Comparison of ENCODE assay signal across 9 cellular contexts in genomic region chr1:203797216-203797615, GRCh38. TPM values are rescaled to one million over a fixed set of nuclear protein-coding genes. Genes with fewer than 3 reads are reported as not detected.
DNase-seq lines count a peak whose midpoint lies in the region; ATAC-seq and TF ChIP-seq lines count a peak whose summit lies in the region.
"Had no signal": no experiment of that assay in that cellular context is flagged by ENCODE, and none has a peak within 500 bp of the region (broad histone marks: within the 10 kb centered on the region; RNA-seq: fewer than 3 reads in every experiment).

No MANE protein-coding gene starts in this region.

- BruUV-seq in HCT116 (replicated peaks; lab: Mats Ljungman, UMichigan): no TSS peak

- peak overlapping the region; percentile 98 for H3K27ac Mint-ChIP-seq in T-helper 17 cell

- no peak overlapping the region for H3K23ac ChIP-seq in neuronal stem cell (ENCODE audit: low read depth, low read length, poor library complexity)

- peaks cover 41% of the 10 kb centered on the region for H3K4me1 Mint-ChIP-seq in T-helper 17 cell

- H2BK120ac ChIP-seq in neuronal stem cell (ENCODE audit: low read depth, low read length): no peak overlapping the region

- no peak for TF ChIP-seq RAD21 in HCT116 (IDR thresholded peaks at IDR 0.05; ENCODE audit: low read depth)

- POLR2A ChIA-PET in HCT116 (lab: Charles Lee): no interaction called here

- H2BK5ac ChIP-seq in neuronal stem cell (ENCODE audit: low read length): no peak overlapping the region

- no peak overlapping the region for H4K8ac ChIP-seq in neuronal stem cell (ENCODE audit: low read depth, low read length)

- WGBS in neuronal stem cell (ENCODE audit: extremely low coverage in 2 of 2, insufficient read length in 2 of 2, insufficient replicate concordance in 1 of 2), 2 donors: no CpG with 5 or more reads among the region's 2 CpGs
- WGBS in adrenal gland, 4 donors: 56 to 78% (median 68%) methylated on average over 2 of the region's 2 CpGs

- H3K79me1 ChIP-seq in neuronal stem cell (ENCODE audit: low read depth, low read length): peaks cover 3% of the 10 kb centered on the region

- no peaks in the 10 kb centered on the region for H3K27me3 Mint-ChIP-seq in T-helper 17 cell

- H3K27me3 ChIP-seq in HCT116 (ENCODE audit: insufficient read depth, low read length) (no peaks in the 10 kb centered on the region), neuronal stem cell (ENCODE audit: control insufficient read depth in 3 of 3, insufficient read depth in 3 of 3, low read depth in 1 of 3, low read length in 3 of 3) (no peaks in the 10 kb centered on the region), adrenal gland (no peaks in the 10 kb centered on the region)

- H4K20me1 ChIP-seq in HCT116 (ENCODE audit: insufficient read depth): peaks cover 19% of the 10 kb centered on the region; the same call in 1 of the 2 replicates

- H3K4me1 ChIP-seq in HCT116 (ENCODE audit: control insufficient read depth in 1 of 2, insufficient read depth in 2 of 2, low read length in 2 of 2) (peaks cover 12 to 17% of the 10 kb centered on the region in 2 experiments), neuronal stem cell (ENCODE audit: control insufficient read depth in 2 of 2, insufficient read depth in 1 of 2, low read depth in 1 of 2, low read length in 2 of 2) (peaks cover 1 to 4% of the 10 kb centered on the region in 2 donors), adrenal gland (replicated peaks in 1 of 2) (peaks cover 32 to 60% of the 10 kb centered on the region in 2 donors)

- H2BK15ac ChIP-seq in neuronal stem cell (ENCODE audit: low read length): no peak overlapping the region

- no peaks in the 10 kb centered on the region for H3K9me2 ChIP-seq in HCT116 (ENCODE audit: insufficient read depth)

- H3K27ac ChIP-seq in HCT116 (ENCODE audit: low read depth, low read length) (no peak overlapping the region), skin epidermis (peak overlapping the region in 7 of 21 experiments; percentile 34 to 99 (median 96)), neuronal stem cell (replicated peaks; ENCODE audit: low read length) (no peak overlapping the region), adrenal gland (peak overlapping the region in 1 of 5 donors; percentile 26)

- peak overlapping the region; percentile 19 for H3K4me3 Mint-ChIP-seq in T-helper 17 cell

- TF ChIP-seq CTCF in HCT116 (IDR thresholded peaks at IDR 0.05 in 2 of 3, conservative IDR thresholded peaks at IDR 0.05 in 1 of 3; ENCODE audit: borderline replicate concordance in 1 of 3, insufficient read depth in 1 of 3, low read depth in 2 of 3, low read length in 2 of 3) (no peak), fibroblast of the aortic adventitia (IDR thresholded peaks at IDR 0.05; ENCODE audit: insufficient read depth, low read length) (no peak), adrenal gland (IDR thresholded peaks at IDR 0.05) (no peak)

- no peak overlapping the region for H2AK5ac ChIP-seq in neuronal stem cell (ENCODE audit: low read depth, low read length)

- no peaks in the 10 kb centered on the region for H3K9me3 ChIP-seq in HCT116 (ENCODE audit: control insufficient read depth in 1 of 2, insufficient read depth in 1 of 2, low read depth in 1 of 2, low read length in 2 of 2)
- no peaks in the 10 kb centered on the region for H3K9me3 ChIP-seq in T-helper 17 cell (ENCODE audit: control insufficient read depth, low read length, poor library complexity, severe bottlenecking)
- peaks cover 9 to 38% of the 10 kb centered on the region in 2 donors for H3K9me3 ChIP-seq in neuronal stem cell (replicated peaks in 1 of 2; ENCODE audit: control insufficient read depth in 2 of 2, insufficient read depth in 1 of 2, low read depth in 1 of 2, low read length in 2 of 2)
- no peaks in the 10 kb centered on the region for H3K9me3 ChIP-seq in adrenal gland (replicated peaks in 1 of 3)

- H2AFZ ChIP-seq in HCT116 (ENCODE audit: low read depth, low read length, poor library complexity, severe bottlenecking): no peak overlapping the region
- H2AFZ ChIP-seq in neuronal stem cell (ENCODE audit: low read length): no peak overlapping the region

- CTCF ChIA-PET in HCT116 (lab: Charles Lee): no interaction called here

- DNase-seq in HCT116 (ENCODE audit: low read depth, low spot score) (no peak), T-helper 17 cell (no peak), fibroblast of the aortic adventitia (ENCODE audit: low read depth) (no peak), neuronal stem cell (ENCODE audit: low spot score) (no peak), adrenal gland (no peak), amygdala (lab: John Stamatoyannopoulos, UW) (no peak)

- H3K36me3 Mint-ChIP-seq in T-helper 17 cell (ENCODE audit: low read depth): peaks cover 7% of the 10 kb centered on the region

- H3K9ac ChIP-seq in HCT116 (ENCODE audit: low read length) (no peak overlapping the region), neuronal stem cell (ENCODE audit: low read depth, low read length, poor library complexity) (no peak overlapping the region)

- H3K4me3 ChIP-seq in HCT116 (replicated peaks in 1 of 2; ENCODE audit: low read depth in 1 of 2, low read length in 2 of 2): peak overlapping the region; percentile 82 to 95; a peak in 2 of 4 replicates
- H3K4me3 ChIP-seq in fibroblast of the aortic adventitia (ENCODE audit: low read depth, low read length): peak overlapping the region; percentile 77
- peak overlapping the region in 4 of 7 experiments; percentile 67 to 92 (median 78) for H3K4me3 ChIP-seq in skin epidermis
- peak overlapping the region in 1 of 2 donors; percentile 57 for H3K4me3 ChIP-seq in neuronal stem cell (ENCODE audit: low read length in 2 of 2)
- H3K4me3 ChIP-seq in adrenal gland: peak overlapping the region in 1 of 4 donors; percentile 82

- H2BK12ac ChIP-seq in neuronal stem cell (ENCODE audit: low read length): no peak overlapping the region

- RAD21 ChIA-PET in HCT116 (lab: Charles Lee; ENCODE audit: low non-redundant PET in 1 of 2, low total read pairs in 2 of 2, uncharacterized antibody in 2 of 2, unreplicated experiment in 2 of 2): no interaction called here

- H3K79me2 ChIP-seq in HCT116 (ENCODE audit: insufficient read depth, low read length): peaks cover 64% of the 10 kb centered on the region

- H3K36me3 ChIP-seq in HCT116 (ENCODE audit: control insufficient read depth in 1 of 2, insufficient read depth in 2 of 2, low read length in 2 of 2) (peaks cover 6 to 27% of the 10 kb centered on the region in 2 experiments), neuronal stem cell (replicated peaks in 1 of 2; ENCODE audit: control insufficient read depth in 2 of 2, insufficient read depth in 2 of 2, low read length in 2 of 2) (peaks cover 12 to 55% of the 10 kb centered on the region in 2 donors), adrenal gland (replicated peaks in 1 of 2) (peaks cover 0 to 6% of the 10 kb centered on the region in 2 donors)

- intact Hi-C loops in HCT116 (cut with micrococcal nuclease) (no loop called here), adrenal gland (cut with DNase I) (no loop called here)

- ATAC-seq in HCT116 (no peak), T-helper 17 cell (no peak), HG03097 (IDR thresholded peaks at IDR 0.05; ENCODE audit: low FRiP score, unreplicated experiment) (no peak)
- ATAC-seq: esophagus mucosa had no signal

- TF ChIP-seq POLR2A in HCT116 (IDR thresholded peaks at IDR 0.05; ENCODE audit: borderline replicate concordance, extremely low read depth, insufficient read depth, insufficient read length) (no peak), adrenal gland (IDR thresholded peaks at IDR 0.05) (no peak)

- H3K4me2 ChIP-seq in HCT116 (ENCODE audit: low read length) (peak overlapping the region; percentile 75), neuronal stem cell (ENCODE audit: insufficient read depth, low read length, poor library complexity, severe bottlenecking) (no peak overlapping the region)

- no peak overlapping the region for H3K18ac ChIP-seq in neuronal stem cell (ENCODE audit: low read length)

- no peak overlapping the region for H3K14ac ChIP-seq in neuronal stem cell (ENCODE audit: low read length)

- no peak overlapping the region for H4K91ac ChIP-seq in neuronal stem cell (ENCODE audit: low read depth, low read length, poor library complexity)

- H3K4ac ChIP-seq in neuronal stem cell (ENCODE audit: low read length): no peak overlapping the region

RNA-seq across cellular contexts. Expression of gene ZBED6, which starts 1.8 kb away (rescaled TPM):
- total RNA-seq in HCT116 (2021; ENCODE audit: unreplicated experiment): 26.9 TPM
- 2.1 and 2.3 TPM in 2 replicates for polyA plus RNA-seq in HCT116 (2012)
- 10 to 100 TPM; 32.0 to 32.6 TPM for total RNA-seq in T-helper 17 cell
- 8.7 and 30.5 TPM in 2 replicates for total RNA-seq in fibroblast of the aortic adventitia (ENCODE audit: low replicate concordance)
- polyA plus RNA-seq in neuronal stem cell (2013, experiment 1 of 2): 10.9 TPM
- 10.4 TPM for polyA plus RNA-seq in neuronal stem cell (2013, experiment 2 of 2)
- 10 to 100 TPM; 12.0 to 42.1 (median 29.5) TPM for total RNA-seq in adrenal gland
- 10 to 100 TPM in 1 of 3 donors, 1 to 10 TPM in 1, under 1 TPM in 1; 0.40 to 13.1 (median 2.6) TPM for polyA plus RNA-seq in adrenal gland

RNA-seq across cellular contexts. Expression of gene ZC3H11A, which starts 1.8 kb away (rescaled TPM):
- 82.6 TPM for total RNA-seq in HCT116 (2021; ENCODE audit: unreplicated experiment)
- polyA plus RNA-seq in HCT116 (2012): 55.2 and 63.4 TPM in 2 replicates
- 10 to 100 TPM; 71.8 to 80.5 TPM for total RNA-seq in T-helper 17 cell
- total RNA-seq in fibroblast of the aortic adventitia (ENCODE audit: low replicate concordance): 108 and 166 TPM in 2 replicates
- 70.6 TPM for polyA plus RNA-seq in neuronal stem cell (2013, experiment 1 of 2)
- 72.8 TPM for polyA plus RNA-seq in neuronal stem cell (2013, experiment 2 of 2)
- 100 to 1,000 TPM in 1 of 8 donors, 10 to 100 TPM in 7; 55.7 to 108 (median 81.2) TPM for total RNA-seq in adrenal gland
- 10 to 100 TPM; 45.7 to 76.4 (median 66.1) TPM for polyA plus RNA-seq in adrenal gland

RNA-seq across cellular contexts. Expression of gene LAX1, which starts 32.2 kb away (rescaled TPM):
- total RNA-seq in HCT116 (2021; ENCODE audit: unreplicated experiment) (0.12 TPM), T-helper 17 cell (10 to 100 TPM; 21.7 to 23.9 TPM), fibroblast of the aortic adventitia (ENCODE audit: low replicate concordance) (0.74 TPM in 1 of 2 replicates, not detected in the other), adrenal gland (under 1 TPM in 6 of 8 donors, not detected in 2; 0.23 to 0.68 (median 0.37) TPM)
- polyA plus RNA-seq in HCT116 (2012): not detected in 2 replicates
- not detected for polyA plus RNA-seq in neuronal stem cell (2013, experiment 1 of 2)
- not detected for polyA plus RNA-seq in neuronal stem cell (2013, experiment 2 of 2)
- under 1 TPM in 2 of 3 donors, not detected in 1; 0.24 to 0.66 TPM for polyA plus RNA-seq in adrenal gland

Comparison
In these comparisons a context has a peak if more than half of its experiments do, and no peak if none do; other contexts are left out.
1. RNA of gene LAX1, which starts 32.2 kb away (total RNA-seq): 21.7 to 23.9 TPM in T-helper 17 cell; 0.23 to 0.68 TPM in adrenal gland, 0.12 TPM in HCT116 (single experiment) and 0.74 TPM in fibroblast of the aortic adventitia; every median in the first group is over 10 times any median in the second.